In the genomic region with DNA sequence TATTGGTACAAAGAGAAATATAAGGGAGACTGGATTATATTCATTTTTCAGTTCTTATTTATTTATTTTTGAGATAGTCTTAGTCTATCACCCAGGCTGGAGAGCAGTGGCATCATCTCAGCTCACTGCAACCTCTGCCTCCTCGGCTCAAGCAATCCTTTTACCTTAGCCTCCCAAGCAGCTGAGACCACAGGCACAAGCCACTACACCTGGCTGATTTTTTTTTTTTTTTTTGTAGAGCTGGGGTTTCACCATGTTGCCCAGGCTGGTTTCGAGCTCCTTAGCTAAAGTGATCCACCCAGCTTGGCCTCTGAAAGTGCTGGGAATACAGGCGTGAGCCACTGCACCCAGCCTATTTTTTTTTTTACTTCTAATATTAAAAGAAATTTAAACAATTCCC, we compare ENCODE assay signal across 1 cellular context.
TF ChIP-seq lines count a peak whose summit lies in the region.

No MANE protein-coding gene starts in this region.

TF ChIP-seq in WTC11, 78 proteins besides CTCF, POLR2A, EP300 and RAD21 (continued from another document):
- TF ChIP-seq, protein P1, sequence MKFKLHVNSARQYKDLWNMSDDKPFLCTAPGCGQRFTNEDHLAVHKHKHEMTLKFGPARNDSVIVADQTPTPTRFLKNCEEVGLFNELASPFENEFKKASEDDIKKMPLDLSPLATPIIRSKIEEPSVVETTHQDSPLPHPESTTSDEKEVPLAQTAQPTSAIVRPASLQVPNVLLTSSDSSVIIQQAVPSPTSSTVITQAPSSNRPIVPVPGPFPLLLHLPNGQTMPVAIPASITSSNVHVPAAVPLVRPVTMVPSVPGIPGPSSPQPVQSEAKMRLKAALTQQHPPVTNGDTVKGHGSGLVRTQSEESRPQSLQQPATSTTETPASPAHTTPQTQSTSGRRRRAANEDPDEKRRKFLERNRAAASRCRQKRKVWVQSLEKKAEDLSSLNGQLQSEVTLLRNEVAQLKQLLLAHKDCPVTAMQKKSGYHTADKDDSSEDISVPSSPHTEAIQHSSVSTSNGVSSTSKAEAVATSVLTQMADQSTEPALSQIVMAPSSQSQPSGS (CRISPR knock-in tag; IDR thresholded peaks at IDR 0.05; ENCODE audit: borderline replicate concordance, low read depth): no peak
- TF ChIP-seq, protein P2, sequence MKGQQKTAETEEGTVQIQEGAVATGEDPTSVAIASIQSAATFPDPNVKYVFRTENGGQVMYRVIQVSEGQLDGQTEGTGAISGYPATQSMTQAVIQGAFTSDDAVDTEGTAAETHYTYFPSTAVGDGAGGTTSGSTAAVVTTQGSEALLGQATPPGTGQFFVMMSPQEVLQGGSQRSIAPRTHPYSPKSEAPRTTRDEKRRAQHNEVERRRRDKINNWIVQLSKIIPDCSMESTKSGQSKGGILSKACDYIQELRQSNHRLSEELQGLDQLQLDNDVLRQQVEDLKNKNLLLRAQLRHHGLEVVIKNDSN (CRISPR knock-in tag; IDR thresholded peaks at IDR 0.05): no peak
- TF ChIP-seq TEAD4 (CRISPR knock-in tag; IDR thresholded peaks at IDR 0.05) (no peak), NFATC4 (CRISPR knock-in tag; IDR thresholded peaks at IDR 0.05) (no peak), ZNF671 (CRISPR knock-in tag; IDR thresholded peaks at IDR 0.05) (no peak), ZNF121 (CRISPR knock-in tag; IDR thresholded peaks at IDR 0.05) (no peak), ZBTB21 (CRISPR knock-in tag; IDR thresholded peaks at IDR 0.05; ENCODE audit: borderline replicate concordance) (no peak), ZNF317 (CRISPR knock-in tag; IDR thresholded peaks at IDR 0.05; ENCODE audit: borderline replicate concordance, low read depth) (no peak)
- TF ChIP-seq, protein P3, sequence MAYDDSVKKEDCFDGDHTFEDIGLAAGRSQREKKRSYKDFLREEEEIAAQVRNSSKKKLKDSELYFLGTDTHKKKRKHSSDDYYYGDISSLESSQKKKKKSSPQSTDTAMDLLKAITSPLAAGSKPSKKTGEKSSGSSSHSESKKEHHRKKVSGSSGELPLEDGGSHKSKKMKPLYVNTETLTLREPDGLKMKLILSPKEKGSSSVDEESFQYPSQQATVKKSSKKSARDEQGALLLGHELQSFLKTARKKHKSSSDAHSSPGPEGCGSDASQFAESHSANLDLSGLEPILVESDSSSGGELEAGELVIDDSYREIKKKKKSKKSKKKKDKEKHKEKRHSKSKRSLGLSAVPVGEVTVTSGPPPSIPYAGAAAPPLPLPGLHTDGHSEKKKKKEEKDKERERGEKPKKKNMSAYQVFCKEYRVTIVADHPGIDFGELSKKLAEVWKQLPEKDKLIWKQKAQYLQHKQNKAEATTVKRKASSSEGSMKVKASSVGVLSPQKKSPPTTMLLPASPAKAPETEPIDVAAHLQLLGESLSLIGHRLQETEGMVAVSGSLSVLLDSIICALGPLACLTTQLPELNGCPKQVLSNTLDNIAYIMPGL (CRISPR knock-in tag; IDR thresholded peaks at IDR 0.05): no peak
- TF ChIP-seq, protein P4, sequence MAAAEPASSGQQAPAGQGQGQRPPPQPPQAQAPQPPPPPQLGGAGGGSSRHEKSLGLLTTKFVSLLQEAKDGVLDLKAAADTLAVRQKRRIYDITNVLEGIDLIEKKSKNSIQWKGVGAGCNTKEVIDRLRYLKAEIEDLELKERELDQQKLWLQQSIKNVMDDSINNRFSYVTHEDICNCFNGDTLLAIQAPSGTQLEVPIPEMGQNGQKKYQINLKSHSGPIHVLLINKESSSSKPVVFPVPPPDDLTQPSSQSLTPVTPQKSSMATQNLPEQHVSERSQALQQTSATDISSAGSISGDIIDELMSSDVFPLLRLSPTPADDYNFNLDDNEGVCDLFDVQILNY (CRISPR knock-in tag; IDR thresholded peaks at IDR 0.05): no peak
- TF ChIP-seq, protein P5, sequence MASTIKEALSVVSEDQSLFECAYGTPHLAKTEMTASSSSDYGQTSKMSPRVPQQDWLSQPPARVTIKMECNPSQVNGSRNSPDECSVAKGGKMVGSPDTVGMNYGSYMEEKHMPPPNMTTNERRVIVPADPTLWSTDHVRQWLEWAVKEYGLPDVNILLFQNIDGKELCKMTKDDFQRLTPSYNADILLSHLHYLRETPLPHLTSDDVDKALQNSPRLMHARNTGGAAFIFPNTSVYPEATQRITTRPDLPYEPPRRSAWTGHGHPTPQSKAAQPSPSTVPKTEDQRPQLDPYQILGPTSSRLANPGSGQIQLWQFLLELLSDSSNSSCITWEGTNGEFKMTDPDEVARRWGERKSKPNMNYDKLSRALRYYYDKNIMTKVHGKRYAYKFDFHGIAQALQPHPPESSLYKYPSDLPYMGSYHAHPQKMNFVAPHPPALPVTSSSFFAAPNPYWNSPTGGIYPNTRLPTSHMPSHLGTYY (CRISPR knock-in tag; IDR thresholded peaks at IDR 0.05): no peak
- TF ChIP-seq, protein P6, sequence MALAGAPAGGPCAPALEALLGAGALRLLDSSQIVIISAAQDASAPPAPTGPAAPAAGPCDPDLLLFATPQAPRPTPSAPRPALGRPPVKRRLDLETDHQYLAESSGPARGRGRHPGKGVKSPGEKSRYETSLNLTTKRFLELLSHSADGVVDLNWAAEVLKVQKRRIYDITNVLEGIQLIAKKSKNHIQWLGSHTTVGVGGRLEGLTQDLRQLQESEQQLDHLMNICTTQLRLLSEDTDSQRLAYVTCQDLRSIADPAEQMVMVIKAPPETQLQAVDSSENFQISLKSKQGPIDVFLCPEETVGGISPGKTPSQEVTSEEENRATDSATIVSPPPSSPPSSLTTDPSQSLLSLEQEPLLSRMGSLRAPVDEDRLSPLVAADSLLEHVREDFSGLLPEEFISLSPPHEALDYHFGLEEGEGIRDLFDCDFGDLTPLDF (CRISPR knock-in tag; IDR thresholded peaks at IDR 0.05): no peak
